In the genomic region with DNA sequence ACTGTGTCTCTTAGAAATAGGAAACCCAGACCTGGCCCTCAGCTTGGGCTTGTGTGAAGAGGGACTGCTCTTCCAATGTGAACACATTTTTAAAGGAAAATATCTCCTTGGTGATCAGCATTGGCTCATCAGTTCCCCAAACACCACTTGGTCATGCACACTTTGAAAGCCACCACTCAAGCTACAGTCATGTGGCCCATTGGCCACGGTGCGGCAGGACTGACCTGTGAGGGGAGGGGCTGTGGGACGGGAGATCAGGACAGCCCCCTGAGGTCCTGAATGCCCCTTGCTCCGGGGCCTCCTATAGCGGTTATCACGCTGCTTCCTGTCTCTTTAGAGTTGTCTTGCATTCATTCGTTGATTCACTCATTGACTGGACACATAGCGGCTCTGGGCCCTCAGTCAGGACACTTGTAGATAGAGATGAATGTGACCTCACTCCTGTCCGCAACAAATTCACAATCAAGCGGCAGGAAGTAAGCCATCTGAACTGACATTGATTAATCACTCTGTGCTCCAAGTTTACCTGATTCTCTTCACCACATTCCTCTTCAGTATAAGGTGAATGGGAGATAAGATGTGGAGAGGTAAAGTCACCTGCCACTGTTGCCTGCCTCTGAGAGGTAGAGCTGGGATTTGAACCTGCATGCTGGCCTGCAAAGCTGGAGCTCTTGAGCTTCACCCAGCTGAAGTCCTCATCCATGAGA, we compare ENCODE assay signal across 28 cellular contexts.
"Had no signal": no experiment of that assay in that cellular context is flagged by ENCODE, and none has a peak within 500 bp of the region (broad histone marks: within the 10 kb centered on the region; RNA-seq: fewer than 3 reads in every experiment).

No MANE protein-coding gene starts in this region.

- H3K27me3 ChIP-seq: dorsolateral prefrontal cortex, esophagus muscularis mucosa, foreskin keratinocyte, pancreas, right lobe of liver, testis, tibial nerve, upper lobe of left lung had no signal

- H3K4me1 ChIP-seq: lower lobe of right lung, pancreas, right lobe of liver, testis, upper lobe of left lung had no signal

- H3K9me3 ChIP-seq: esophagus muscularis mucosa, lower lobe of right lung, pancreas, right lobe of liver, testis, tibial nerve, upper lobe of left lung had no signal

- H3K36me3 ChIP-seq: lower lobe of right lung, pancreas, right lobe of liver, upper lobe of left lung had no signal

- H3K27ac ChIP-seq: dorsolateral prefrontal cortex, esophagus muscularis mucosa, foreskin keratinocyte, lower lobe of right lung, pancreas, right lobe of liver, testis, tibial nerve, upper lobe of left lung had no signal

- DNase-seq: cerebellar nuclear complex; dorsolateral prefrontal cortex; effector CD8-positive, alpha-beta T cell; foreskin keratinocyte; glutamatergic neuron; hypothalamus; immature natural killer cell; islet precursor cell; kidney glomerular epithelial cell; left colon; left ventricle myocardium superior; lower lobe of right lung; natural killer cell; occipital lobe; pancreas; retina; right lobe of liver; small intestine; stimulated activated CD4-positive, alpha-beta T cell treated with anti-CD3 and anti-CD28 coated beads, Interleukin-12 subunit alpha, Interleukin-12 subunit beta, amount 100 ng/mL, for 4 hours; stimulated activated CD4-positive, alpha-beta T cell treated with anti-CD3 and anti-CD28 coated beads, Interleukin-1b, Interleukin-23, amount 100 ng/mL, for 48 hours; stimulated activated CD4-positive, alpha-beta T cell treated with anti-CD3 and anti-CD28 coated beads, Interleukin-4, amount 100 ng/mL, for 1 hour; stimulated activated CD8-positive, alpha-beta memory T cell treated with anti-CD3 and anti-CD28 coated beads, Interleukin-4, amount 100 ng/mL, for 48 hours; stimulated activated naive CD4-positive, alpha-beta T cell treated with Interleukin-2 at 50 U/mL for 16 hours; substantia nigra; testis; upper lobe of left lung had no signal

- H3K4me3 ChIP-seq: dorsolateral prefrontal cortex, esophagus muscularis mucosa, lower lobe of right lung, pancreas, right lobe of liver, testis, tibial nerve, upper lobe of left lung had no signal

- ATAC-seq: foreskin keratinocyte, left colon, left ventricle myocardium superior, lower lobe of right lung, natural killer cell, pancreas, right lobe of liver had no signal
